In the genomic region with DNA sequence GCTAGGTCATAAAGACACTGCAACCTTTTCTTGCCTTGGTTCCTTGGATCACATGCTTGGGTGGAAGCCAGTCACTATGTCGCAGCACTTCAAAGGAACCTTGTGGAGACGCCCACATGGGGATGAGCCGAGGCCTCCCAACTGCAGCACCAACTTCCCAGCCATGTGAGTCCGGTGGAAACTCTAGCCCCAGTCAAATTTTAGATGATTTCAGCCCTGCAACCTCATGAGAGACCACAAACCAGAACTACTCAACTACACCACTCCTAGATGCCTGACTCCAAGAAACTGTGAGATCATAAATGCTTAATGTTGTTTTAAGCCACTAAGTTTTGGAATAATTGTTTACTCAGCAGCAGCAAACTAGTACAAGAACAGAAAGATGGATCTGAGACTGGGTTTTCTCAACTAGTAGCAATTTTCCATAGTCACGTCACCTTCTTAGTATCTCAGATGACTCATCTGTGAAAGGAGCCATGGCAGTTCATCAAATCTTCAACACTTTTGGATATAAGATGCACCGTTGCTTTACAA, we compare ENCODE assay signal across 11 cellular contexts.
DNase-seq lines count a peak whose midpoint lies in the region; ATAC-seq and TF ChIP-seq lines count a peak whose summit lies in the region.
"Had no signal": no experiment of that assay in that cellular context is flagged by ENCODE, and none has a peak within 500 bp of the region (broad histone marks: within the 10 kb centered on the region; RNA-seq: fewer than 3 reads in every experiment).

No MANE protein-coding gene starts in this region.

- H3K27me3 ChIP-seq in KMS-11 (ENCODE audit: insufficient read depth, low read depth), result no peaks in the 10 kb centered on the region
- no peaks in the 10 kb centered on the region for H3K27me3 ChIP-seq in body of pancreas

- peak overlapping the region; percentile 32 for H3K4me2 ChIP-seq in KMS-11

- no peak overlapping the region for H3K9ac ChIP-seq in KMS-11

- intact Hi-C loops in body of pancreas (cut with DNase I), result no loop called here

- TF ChIP-seq POLR2A in body of pancreas (IDR thresholded peaks at IDR 0.05), result no peak

- H3K9me3 ChIP-seq in body of pancreas, result no peaks in the 10 kb centered on the region
- H3K9me3 ChIP-seq: psoas muscle had no signal

- WGBS in body of pancreas, 2 donors, result 76 to 90% methylated on average over 4 to 6 of the region's 6 CpGs

- ATAC-seq in GM19328 (IDR thresholded peaks at IDR 0.05; ENCODE audit: unreplicated experiment) (peak; percentile 64), body of pancreas (no peak)
- ATAC-seq: psoas muscle had no signal

- peaks cover 50% of the 10 kb centered on the region for H3K79me2 ChIP-seq in KMS-11 (ENCODE audit: insufficient read depth, low read depth)

- H2AFZ ChIP-seq in KMS-11 (ENCODE audit: low read depth), result no peak overlapping the region

- no peak for TF ChIP-seq CTCF in KMS-11 (conservative IDR thresholded peaks at IDR 0.05; ENCODE audit: low read depth, low read length)
- TF ChIP-seq CTCF in body of pancreas (IDR thresholded peaks at IDR 0.05), result no peak

- H4K20me1 ChIP-seq in KMS-11 (ENCODE audit: insufficient read depth), result no peaks in the 10 kb centered on the region

- H3K4me1 ChIP-seq in KMS-11 (ENCODE audit: low read depth, poor library complexity, severe bottlenecking) (peaks cover 54% of the 10 kb centered on the region), body of pancreas (no peaks in the 10 kb centered on the region)

- peak overlapping the region; percentile 48; the same call in 1 of the 2 replicates for H3K27ac ChIP-seq in KMS-11
- no peak overlapping the region for H3K27ac ChIP-seq in body of pancreas
- H3K27ac ChIP-seq: psoas muscle had no signal

- H3K36me3 ChIP-seq in KMS-11 (ENCODE audit: insufficient read depth) (no peaks in the 10 kb centered on the region), body of pancreas (replicated peaks in 1 of 2; ENCODE audit: insufficient read depth in 1 of 2, low read depth in 2 of 2) (no peaks in the 10 kb centered on the region)

- peak; percentile 47 for DNase-seq in AG08395 (ENCODE audit: low spot score)
- DNase-seq in fibroblast of gingiva (ENCODE audit: low read depth), result peak; percentile 45
- DNase-seq in NCI-H345 (lab: John Stamatoyannopoulos, UW), result no peak
- no peak for DNase-seq in GOT3 (lab: John Stamatoyannopoulos, UW)
- no peak for DNase-seq in body of pancreas
- no peak for DNase-seq in NCI-H1930 (lab: John Stamatoyannopoulos, UW)
- DNase-seq: activated B cell treated with CpG ODN at 0.5 μM for 24 hours, KG1, psoas muscle had no signal

- H3K4me3 ChIP-seq in KMS-11 (IDR thresholded peaks at IDR 0.05; ENCODE audit: insufficient read depth, low read depth, low read length) (no peak overlapping the region), body of pancreas (no peak overlapping the region)
- H3K4me3 ChIP-seq: psoas muscle had no signal

Comparison
In these comparisons a context has a peak if more than half of its experiments do, and no peak if none do; other contexts are left out.
1. DNase-seq: peak in AG08395 (single experiment) and fibroblast of gingiva (single experiment); none in NCI-H345 (single experiment), GOT3 (single experiment), body of pancreas (0 of 4) and NCI-H1930 (0 of 2).